Comparison of ENCODE assay signal across 13 cellular contexts in the genomic region with DNA sequence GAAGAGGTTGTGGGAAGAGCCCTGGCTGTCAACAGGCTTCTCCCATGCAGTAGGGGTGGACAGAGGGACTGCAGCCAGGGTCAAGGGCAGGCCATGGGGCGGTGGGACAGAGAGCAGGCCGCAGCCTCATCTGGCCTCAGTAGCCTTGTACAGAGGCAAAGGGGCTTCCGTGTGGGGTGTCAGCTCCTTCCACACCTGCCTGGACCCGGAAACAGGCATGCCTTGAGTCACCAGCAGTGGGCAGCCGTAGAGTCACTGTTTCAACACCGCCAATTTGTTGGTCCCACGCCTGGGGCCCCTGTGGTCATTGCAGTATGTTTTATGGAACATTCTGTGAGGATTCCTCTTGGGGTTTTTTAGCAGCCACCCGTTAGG.
A peak's percentile ranks its signal among the peaks of the same experiment; 100 is the strongest.
DNase-seq lines count a peak whose midpoint lies in the region; ATAC-seq, FAIRE-seq and TF ChIP-seq lines count a peak whose summit lies in the region.
"Had no signal": no experiment of that assay in that cellular context is flagged by ENCODE, and none has a peak within 500 bp of the region (broad histone marks: within the 10 kb centered on the region; RNA-seq: fewer than 3 reads in every experiment).

No MANE protein-coding gene starts in this region.

- TF ChIP-seq CTCF in activated CD8-positive, alpha-beta T cell treated with anti-CD3 and anti-CD28 coated beads for 36 hours (IDR thresholded peaks at IDR 0.05), result no peak
- TF ChIP-seq CTCF in ascending aorta (IDR thresholded peaks at IDR 0.05), result peak in 1 of 3 experiments; percentile 14
- no peak for TF ChIP-seq CTCF in kidney (IDR thresholded peaks at IDR 0.05; ENCODE audit: borderline replicate concordance, extremely low read depth, insufficient read depth)
- TF ChIP-seq CTCF in thoracic aorta (IDR thresholded peaks at IDR 0.05), result no peak
- no peak for TF ChIP-seq CTCF in GM10266 (IDR thresholded peaks at IDR 0.05; ENCODE audit: control insufficient read depth, insufficient read depth, low read depth, missing control alignments)

- POLR2A ChIA-PET in activated CD8-positive, alpha-beta T cell treated with anti-CD3 and anti-CD28 coated beads for 36 hours (lab: Charles Lee), result no interaction called here
- POLR2A ChIA-PET in activated CD8-positive, alpha-beta T cell treated with anti-CD3 and anti-CD28 coated beads, Interleukin-2, amount 10 ng/mL, durations not matched to agents 7 days and 5 days (lab: Charles Lee), result interaction anchor here (0.9 kb wide), 1 partner anchor 220 kb away, joined by 3 read pairs; no protein-coding TSS in a partner anchor

- no peaks in the 10 kb centered on the region for H3K27me3 Mint-ChIP-seq in activated CD8-positive, alpha-beta T cell treated with anti-CD3 and anti-CD28 coated beads for 36 hours
- no peaks in the 10 kb centered on the region for H3K27me3 Mint-ChIP-seq in activated CD8-positive, alpha-beta T cell treated with anti-CD3 and anti-CD28 coated beads, Interleukin-2, amount 10 ng/mL, durations not matched to agents 7 days and 5 days (ENCODE audit: low read depth)
- H3K27me3 Mint-ChIP-seq: activated naive CD4-positive, alpha-beta T cell treated with anti-CD3 and anti-CD28 coated beads, Interleukin-2, amount 50 U/mL, for 24 hours had no signal

- no peak for FAIRE-seq in kidney (lab: Jason Lieb, UNC)
- FAIRE-seq: A549 had no signal

- H3K9me3 Mint-ChIP-seq in activated CD8-positive, alpha-beta T cell treated with anti-CD3 and anti-CD28 coated beads for 36 hours, result no peaks in the 10 kb centered on the region
- H3K9me3 Mint-ChIP-seq in activated CD8-positive, alpha-beta T cell treated with anti-CD3 and anti-CD28 coated beads, Interleukin-2, amount 10 ng/mL, durations not matched to agents 7 days and 5 days (ENCODE audit: insufficient read depth), result no peaks in the 10 kb centered on the region
- H3K9me3 Mint-ChIP-seq: activated naive CD4-positive, alpha-beta T cell treated with anti-CD3 and anti-CD28 coated beads, Interleukin-2, amount 50 U/mL, for 24 hours had no signal

- H3K27ac ChIP-seq in ascending aorta (peak overlapping the region; percentile 94 to 95), kidney (ENCODE audit: low read depth in 2 of 2, low read length in 2 of 2) (no peak overlapping the region), thoracic aorta (peak overlapping the region; percentile 11 to 22)
- H3K27ac ChIP-seq: testis had no signal

- CTCF ChIA-PET in activated CD8-positive, alpha-beta T cell treated with anti-CD3 and anti-CD28 coated beads for 36 hours (lab: Charles Lee), result interaction anchor here (0.6 to 2.5 kb wide), 24 partner anchors 9 to 461 kb away, joined by 3 to 28 read pairs (median 3); no protein-coding TSS in a partner anchor
- CTCF ChIA-PET in activated CD8-positive, alpha-beta T cell treated with anti-CD3 and anti-CD28 coated beads, Interleukin-2, amount 10 ng/mL, durations not matched to agents 7 days and 5 days (lab: Charles Lee), result interaction anchor here (0.6 to 5.3 kb wide), 24 partner anchors 8 to 263 kb away, joined by 3 to 35 read pairs (median 4); no protein-coding TSS in a partner anchor

- peak overlapping the region; percentile 20 for H3K27ac Mint-ChIP-seq in activated CD8-positive, alpha-beta T cell treated with anti-CD3 and anti-CD28 coated beads for 36 hours
- H3K27ac Mint-ChIP-seq in activated CD8-positive, alpha-beta T cell treated with anti-CD3 and anti-CD28 coated beads, Interleukin-2, amount 10 ng/mL, durations not matched to agents 7 days and 5 days, result no peak overlapping the region
- H3K27ac Mint-ChIP-seq: activated naive CD4-positive, alpha-beta T cell treated with anti-CD3 and anti-CD28 coated beads, Interleukin-2, amount 50 U/mL, for 24 hours had no signal

- no peak for DNase-seq in activated CD8-positive, alpha-beta T cell treated with anti-CD3 and anti-CD28 coated beads for 36 hours
- no peak for DNase-seq in activated CD8-positive, alpha-beta T cell treated with anti-CD3 and anti-CD28 coated beads, Interleukin-2, amount 10 ng/mL, durations not matched to agents 7 days and 5 days
- DNase-seq in ascending aorta (ENCODE audit: low spot score in 2 of 2), result no peak
- peak; percentile 76 for DNase-seq in kidney
- no peak for DNase-seq in thoracic aorta (ENCODE audit: low spot score)
- DNase-seq in GM10266 (ENCODE audit: extremely low spot score), result no peak
- no peak for DNase-seq in DMS79 (lab: John Stamatoyannopoulos, UW)
- no peak for DNase-seq in NCI-H1105 treated with DMSO at 0.1 percent for 48 hours (lab: John Stamatoyannopoulos, UW)
- DNase-seq: DMS 273 treated with DMSO at 0.1 percent for 48 hours had no signal

- no peak overlapping the region for H3K9ac ChIP-seq in kidney (ENCODE audit: low read length in 2 of 2)

- no peak for ATAC-seq in activated CD8-positive, alpha-beta T cell treated with anti-CD3 and anti-CD28 coated beads for 36 hours
- no peak for ATAC-seq in activated CD8-positive, alpha-beta T cell treated with anti-CD3 and anti-CD28 coated beads, Interleukin-2, amount 10 ng/mL, durations not matched to agents 7 days and 5 days
- no peak for ATAC-seq in thoracic aorta (ENCODE audit: insufficient number of reproducible peaks, low FRiP score, low read depth)

- H3K9me3 ChIP-seq in ascending aorta (no peaks in the 10 kb centered on the region), kidney (ENCODE audit: control insufficient read depth in 1 of 2, low read length in 2 of 2) (no peaks in the 10 kb centered on the region), thoracic aorta (no peaks in the 10 kb centered on the region)
- H3K9me3 ChIP-seq: A549, mucosa of descending colon, testis had no signal

- no peak overlapping the region for H3K4me3 Mint-ChIP-seq in activated CD8-positive, alpha-beta T cell treated with anti-CD3 and anti-CD28 coated beads for 36 hours
- no peak overlapping the region for H3K4me3 Mint-ChIP-seq in activated CD8-positive, alpha-beta T cell treated with anti-CD3 and anti-CD28 coated beads, Interleukin-2, amount 10 ng/mL, durations not matched to agents 7 days and 5 days
- H3K4me3 Mint-ChIP-seq: activated naive CD4-positive, alpha-beta T cell treated with anti-CD3 and anti-CD28 coated beads, Interleukin-2, amount 50 U/mL, for 24 hours had no signal

- intact Hi-C loops in activated CD8-positive, alpha-beta T cell treated with anti-CD3 and anti-CD28 coated beads for 36 hours (cut with micrococcal nuclease), result no loop called here
- intact Hi-C loops in ascending aorta (cut with DNase I), result loop anchor here (2.0 to 10.0 kb wide), 4 partner anchors 101 to 637 kb away; no protein-coding TSS in a partner anchor
- intact Hi-C loops in kidney (cut with DNase I), result loop anchor here (10.0 kb wide), 1 partner anchor 137 kb away; no protein-coding TSS in a partner anchor

- H3K4me1 ChIP-seq in ascending aorta (peaks cover 22 to 49% of the 10 kb centered on the region in 2 donors), kidney (ENCODE audit: control insufficient read depth in 1 of 2, insufficient read depth in 1 of 2, low read depth in 1 of 2, low read length in 2 of 2) (peaks cover 35 to 43% of the 10 kb centered on the region in 2 donors), thoracic aorta (ENCODE audit: control insufficient read depth in 1 of 2, low read depth in 2 of 2) (peaks cover 27 to 65% of the 10 kb centered on the region in 2 donors)

- H3K36me3 ChIP-seq in ascending aorta (peaks cover 0 to 8% of the 10 kb centered on the region in 2 donors), kidney (ENCODE audit: control insufficient read depth in 1 of 2, insufficient read depth in 2 of 2, low read length in 2 of 2) (no peaks in the 10 kb centered on the region), thoracic aorta (no peaks in the 10 kb centered on the region)

- no peak overlapping the region for H3K4me3 ChIP-seq in ascending aorta
- no peak overlapping the region for H3K4me3 ChIP-seq in kidney (ENCODE audit: low read length in 2 of 2)
- no peak overlapping the region for H3K4me3 ChIP-seq in thoracic aorta
- H3K4me3 ChIP-seq: A549, mucosa of descending colon, testis had no signal

- H3K27me3 ChIP-seq in ascending aorta (no peaks in the 10 kb centered on the region), thoracic aorta (replicated peaks; ENCODE audit: insufficient read depth) (no peaks in the 10 kb centered on the region)
- H3K27me3 ChIP-seq: testis had no signal

- peaks cover 5% of the 10 kb centered on the region for H3K4me1 Mint-ChIP-seq in activated CD8-positive, alpha-beta T cell treated with anti-CD3 and anti-CD28 coated beads for 36 hours (ENCODE audit: low read depth)
- peaks cover 16% of the 10 kb centered on the region for H3K4me1 Mint-ChIP-seq in activated CD8-positive, alpha-beta T cell treated with anti-CD3 and anti-CD28 coated beads, Interleukin-2, amount 10 ng/mL, durations not matched to agents 7 days and 5 days (ENCODE audit: low read depth)
- H3K4me1 Mint-ChIP-seq: activated naive CD4-positive, alpha-beta T cell treated with anti-CD3 and anti-CD28 coated beads, Interleukin-2, amount 50 U/mL, for 24 hours had no signal

- H3K36me3 Mint-ChIP-seq in activated CD8-positive, alpha-beta T cell treated with anti-CD3 and anti-CD28 coated beads for 36 hours (ENCODE audit: low read depth), result no peaks in the 10 kb centered on the region
- H3K36me3 Mint-ChIP-seq in activated CD8-positive, alpha-beta T cell treated with anti-CD3 and anti-CD28 coated beads, Interleukin-2, amount 10 ng/mL, durations not matched to agents 7 days and 5 days (ENCODE audit: low read depth), result no peaks in the 10 kb centered on the region
- H3K36me3 Mint-ChIP-seq: activated naive CD4-positive, alpha-beta T cell treated with anti-CD3 and anti-CD28 coated beads, Interleukin-2, amount 50 U/mL, for 24 hours had no signal

Comparison
In these comparisons a context has a peak if more than half of its experiments do, and no peak if none do; other contexts are left out.
1. H3K27ac ChIP-seq: peak in ascending aorta (2 of 2) and thoracic aorta (2 of 2); none in kidney (0 of 2).